8 cellular contexts compared by ENCODE assay signal in the genomic region with DNA sequence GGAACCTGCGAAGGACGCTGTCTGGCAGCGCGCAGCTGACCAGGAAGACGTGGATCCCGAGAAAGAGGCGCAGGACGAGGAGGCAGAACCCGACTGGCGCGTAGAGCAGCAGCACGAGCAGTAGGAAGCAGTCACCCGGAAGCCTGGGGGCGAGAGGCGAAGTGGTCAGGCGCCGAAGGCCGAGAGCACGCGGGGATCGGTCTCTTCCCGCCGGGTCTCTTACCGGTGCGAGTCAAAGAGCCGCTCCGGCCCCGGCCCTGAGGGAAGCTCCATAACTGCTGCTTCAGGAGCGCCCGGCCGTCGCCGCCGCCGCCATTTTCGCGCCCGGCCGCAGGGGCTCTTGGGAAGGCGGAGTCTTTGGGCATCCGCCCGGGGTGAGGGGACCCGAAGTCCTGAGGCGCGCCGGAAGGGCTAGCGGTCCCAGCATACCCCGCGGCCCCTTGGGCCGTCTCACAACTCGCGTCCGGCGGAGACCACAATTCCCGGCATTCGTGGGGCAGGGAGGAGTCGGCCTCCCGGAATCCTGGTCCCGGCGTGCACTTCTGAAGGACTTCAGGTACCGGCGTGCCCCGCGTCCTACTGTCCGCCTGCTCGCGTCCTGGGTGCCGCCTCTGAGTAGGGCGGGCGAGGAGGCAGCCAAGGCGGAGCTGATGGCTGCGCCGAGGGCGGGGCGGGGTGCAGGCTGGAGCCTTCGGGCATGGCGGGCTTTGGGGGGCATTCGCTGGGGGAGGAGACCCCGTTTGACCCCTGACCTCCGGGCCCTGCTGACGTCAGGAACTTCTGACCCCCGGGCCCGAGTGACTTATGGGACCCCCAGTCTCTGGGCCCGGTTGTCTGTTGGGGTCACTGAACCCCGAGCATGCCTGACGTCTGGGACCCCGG. TPM values are rescaled to one million over a fixed set of nuclear protein-coding genes. Genes with fewer than 3 reads are reported as not detected.
DNase-seq lines count a peak whose midpoint lies in the region; ATAC-seq and TF ChIP-seq lines count a peak whose summit lies in the region.

A gene with protein sequence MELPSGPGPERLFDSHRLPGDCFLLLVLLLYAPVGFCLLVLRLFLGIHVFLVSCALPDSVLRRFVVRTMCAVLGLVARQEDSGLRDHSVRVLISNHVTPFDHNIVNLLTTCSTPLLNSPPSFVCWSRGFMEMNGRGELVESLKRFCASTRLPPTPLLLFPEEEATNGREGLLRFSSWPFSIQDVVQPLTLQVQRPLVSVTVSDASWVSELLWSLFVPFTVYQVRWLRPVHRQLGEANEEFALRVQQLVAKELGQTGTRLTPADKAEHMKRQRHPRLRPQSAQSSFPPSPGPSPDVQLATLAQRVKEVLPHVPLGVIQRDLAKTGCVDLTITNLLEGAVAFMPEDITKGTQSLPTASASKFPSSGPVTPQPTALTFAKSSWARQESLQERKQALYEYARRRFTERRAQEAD (minus strand): TSS at position 350 of the 882 bp plus-strand sequence. CDS start 77 bp downstream, at position 273.
A gene (plus strand): TSS at position 577 of the 882 bp plus-strand sequence. CDS start 74 bp downstream, at position 651.

- H3K4me3 Mint-ChIP-seq in activated naive CD8-positive, alpha-beta T cell: peak within 1 kb of the TSS; percentile 98

- H3K4me3 ChIP-seq in GM08714 (ENCODE audit: low read length): peak within 1 kb of the TSS; percentile 94
- H3K4me3 ChIP-seq in osteoblast (ENCODE audit: insufficient read depth, low read length): peak within 1 kb of the TSS; percentile 93
- peak within 1 kb of the TSS; percentile 100 for H3K4me3 ChIP-seq in thoracic aorta

- H3K27me3 ChIP-seq in osteoblast (ENCODE audit: insufficient read depth, low read length) (no peaks in the 10 kb centered on the region), thoracic aorta (replicated peaks; ENCODE audit: insufficient read depth) (no peaks in the 10 kb centered on the region)

- peak within 1 kb of the TSS; percentile 93 for H3K27ac ChIP-seq in osteoblast (ENCODE audit: low read depth, low read length)
- peak within 1 kb of the TSS; percentile 81 for H3K27ac ChIP-seq in thoracic aorta

- H3K9me3 ChIP-seq in osteoblast (ENCODE audit: low read depth, low read length) (no peaks in the 10 kb centered on the region), thoracic aorta (no peaks in the 10 kb centered on the region)

- H3K4me1 Mint-ChIP-seq in activated naive CD8-positive, alpha-beta T cell (ENCODE audit: low read depth): peaks cover 36% of the 10 kb centered on the region

- no peaks in the 10 kb centered on the region for H3K9me3 Mint-ChIP-seq in activated naive CD8-positive, alpha-beta T cell (ENCODE audit: low read depth)

- H3K36me3 ChIP-seq in osteoblast (ENCODE audit: insufficient read depth, low read length) (peaks cover 50% of the 10 kb centered on the region), thoracic aorta (peaks cover 34% of the 10 kb centered on the region)

- no peaks in the 10 kb centered on the region for H3K27me3 Mint-ChIP-seq in activated naive CD8-positive, alpha-beta T cell

- H4K20me1 ChIP-seq in osteoblast (ENCODE audit: insufficient read depth, low read length): peaks cover 16% of the 10 kb centered on the region

- H3K36me3 Mint-ChIP-seq in activated naive CD8-positive, alpha-beta T cell: peaks cover 18% of the 10 kb centered on the region

- peaks cover 47% of the 10 kb centered on the region for H3K79me2 ChIP-seq in osteoblast (ENCODE audit: insufficient read depth, low read length)

- peak within 1 kb of the TSS; percentile 86 for H2AFZ ChIP-seq in osteoblast (ENCODE audit: low read length)

- DNase-seq in NCI-H1105 (lab: John Stamatoyannopoulos, UW) (peak; percentile 97), SKM-1 treated with dmso at 0.1 percent for 144 hours (lab: John Stamatoyannopoulos, UW; ENCODE audit: unreplicated experiment) (peak; percentile 98), glomerular visceral epithelial cell (ENCODE audit: extremely low spot score) (peak; percentile 98), osteoblast (ENCODE audit: insufficient read length, low spot score, missing footprints) (peak; percentile 100), thoracic aorta (ENCODE audit: low spot score) (peak; percentile 94)

- H3K27ac Mint-ChIP-seq in activated naive CD8-positive, alpha-beta T cell: peak within 1 kb of the TSS; percentile 95

- peaks cover 29% of the 10 kb centered on the region for H3K4me1 ChIP-seq in osteoblast (ENCODE audit: insufficient read depth, low read length)
- peaks cover 14 to 27% of the 10 kb centered on the region in 2 donors for H3K4me1 ChIP-seq in thoracic aorta (ENCODE audit: control insufficient read depth in 1 of 2, low read depth in 2 of 2)

- peak; percentile 79 for ATAC-seq in HG02610 (IDR thresholded peaks at IDR 0.05; ENCODE audit: unreplicated experiment)
- ATAC-seq in thoracic aorta (ENCODE audit: insufficient number of reproducible peaks, low FRiP score, low read depth): peak; percentile 87

- TF ChIP-seq CTCF in osteoblast (IDR thresholded peaks at IDR 0.05; ENCODE audit: extremely low read depth, low read depth, low read length) (no peak), thoracic aorta (IDR thresholded peaks at IDR 0.05) (no peak)

- H3K4me2 ChIP-seq in osteoblast (ENCODE audit: insufficient read depth, low read length): peak within 1 kb of the TSS; percentile 99

RNA-seq across cellular contexts. Expression of the first gene that starts in this region (rescaled TPM):
- total RNA-seq in osteoblast (82.9 and 86.3 TPM in 2 replicates), thoracic aorta (100 to 1,000 TPM in 1 of 2 donors, 10 to 100 TPM in 1; 85.5 to 113 TPM)

RNA-seq across cellular contexts. Expression of the second gene that starts in this region (rescaled TPM):
- 51.8 and 53.6 TPM in 2 replicates for total RNA-seq in osteoblast
- total RNA-seq in thoracic aorta: 10 to 100 TPM; 34.9 to 35.6 TPM

Comparison
In these comparisons a context has a peak if more than half of its experiments do, and no peak if none do; other contexts are left out.
1. Peak in every context shown above with its lines: DNase-seq, ATAC-seq, H3K4me3 ChIP-seq and H3K27ac ChIP-seq.